Comparison of ENCODE assay signal across 1 cellular context in the genomic region with DNA sequence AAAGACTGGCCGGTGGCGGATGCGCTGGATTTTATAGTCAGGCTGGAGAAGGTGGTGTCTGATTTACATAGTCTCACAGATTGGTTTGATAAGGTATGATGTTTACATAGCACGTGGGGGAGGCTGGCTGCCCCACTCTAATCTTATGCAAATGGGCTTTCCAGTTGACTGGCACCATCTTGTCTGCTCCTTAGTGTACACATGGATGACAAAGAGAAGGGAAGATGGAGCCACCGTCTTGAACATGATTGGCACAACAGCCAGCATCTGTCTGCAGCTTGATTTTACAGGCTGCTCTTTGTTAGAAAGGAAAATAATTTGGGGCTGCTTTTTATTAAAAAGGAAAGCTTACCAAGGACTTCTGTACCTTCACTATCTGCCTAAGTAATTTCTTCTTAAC.
TF ChIP-seq lines count a peak whose summit lies in the region.

No MANE protein-coding gene starts in this region.

TF ChIP-seq in GM23338, 12 proteins besides CTCF, POLR2A, EP300 and RAD21 (continued from another document):
- TF ChIP-seq, protein P1, sequence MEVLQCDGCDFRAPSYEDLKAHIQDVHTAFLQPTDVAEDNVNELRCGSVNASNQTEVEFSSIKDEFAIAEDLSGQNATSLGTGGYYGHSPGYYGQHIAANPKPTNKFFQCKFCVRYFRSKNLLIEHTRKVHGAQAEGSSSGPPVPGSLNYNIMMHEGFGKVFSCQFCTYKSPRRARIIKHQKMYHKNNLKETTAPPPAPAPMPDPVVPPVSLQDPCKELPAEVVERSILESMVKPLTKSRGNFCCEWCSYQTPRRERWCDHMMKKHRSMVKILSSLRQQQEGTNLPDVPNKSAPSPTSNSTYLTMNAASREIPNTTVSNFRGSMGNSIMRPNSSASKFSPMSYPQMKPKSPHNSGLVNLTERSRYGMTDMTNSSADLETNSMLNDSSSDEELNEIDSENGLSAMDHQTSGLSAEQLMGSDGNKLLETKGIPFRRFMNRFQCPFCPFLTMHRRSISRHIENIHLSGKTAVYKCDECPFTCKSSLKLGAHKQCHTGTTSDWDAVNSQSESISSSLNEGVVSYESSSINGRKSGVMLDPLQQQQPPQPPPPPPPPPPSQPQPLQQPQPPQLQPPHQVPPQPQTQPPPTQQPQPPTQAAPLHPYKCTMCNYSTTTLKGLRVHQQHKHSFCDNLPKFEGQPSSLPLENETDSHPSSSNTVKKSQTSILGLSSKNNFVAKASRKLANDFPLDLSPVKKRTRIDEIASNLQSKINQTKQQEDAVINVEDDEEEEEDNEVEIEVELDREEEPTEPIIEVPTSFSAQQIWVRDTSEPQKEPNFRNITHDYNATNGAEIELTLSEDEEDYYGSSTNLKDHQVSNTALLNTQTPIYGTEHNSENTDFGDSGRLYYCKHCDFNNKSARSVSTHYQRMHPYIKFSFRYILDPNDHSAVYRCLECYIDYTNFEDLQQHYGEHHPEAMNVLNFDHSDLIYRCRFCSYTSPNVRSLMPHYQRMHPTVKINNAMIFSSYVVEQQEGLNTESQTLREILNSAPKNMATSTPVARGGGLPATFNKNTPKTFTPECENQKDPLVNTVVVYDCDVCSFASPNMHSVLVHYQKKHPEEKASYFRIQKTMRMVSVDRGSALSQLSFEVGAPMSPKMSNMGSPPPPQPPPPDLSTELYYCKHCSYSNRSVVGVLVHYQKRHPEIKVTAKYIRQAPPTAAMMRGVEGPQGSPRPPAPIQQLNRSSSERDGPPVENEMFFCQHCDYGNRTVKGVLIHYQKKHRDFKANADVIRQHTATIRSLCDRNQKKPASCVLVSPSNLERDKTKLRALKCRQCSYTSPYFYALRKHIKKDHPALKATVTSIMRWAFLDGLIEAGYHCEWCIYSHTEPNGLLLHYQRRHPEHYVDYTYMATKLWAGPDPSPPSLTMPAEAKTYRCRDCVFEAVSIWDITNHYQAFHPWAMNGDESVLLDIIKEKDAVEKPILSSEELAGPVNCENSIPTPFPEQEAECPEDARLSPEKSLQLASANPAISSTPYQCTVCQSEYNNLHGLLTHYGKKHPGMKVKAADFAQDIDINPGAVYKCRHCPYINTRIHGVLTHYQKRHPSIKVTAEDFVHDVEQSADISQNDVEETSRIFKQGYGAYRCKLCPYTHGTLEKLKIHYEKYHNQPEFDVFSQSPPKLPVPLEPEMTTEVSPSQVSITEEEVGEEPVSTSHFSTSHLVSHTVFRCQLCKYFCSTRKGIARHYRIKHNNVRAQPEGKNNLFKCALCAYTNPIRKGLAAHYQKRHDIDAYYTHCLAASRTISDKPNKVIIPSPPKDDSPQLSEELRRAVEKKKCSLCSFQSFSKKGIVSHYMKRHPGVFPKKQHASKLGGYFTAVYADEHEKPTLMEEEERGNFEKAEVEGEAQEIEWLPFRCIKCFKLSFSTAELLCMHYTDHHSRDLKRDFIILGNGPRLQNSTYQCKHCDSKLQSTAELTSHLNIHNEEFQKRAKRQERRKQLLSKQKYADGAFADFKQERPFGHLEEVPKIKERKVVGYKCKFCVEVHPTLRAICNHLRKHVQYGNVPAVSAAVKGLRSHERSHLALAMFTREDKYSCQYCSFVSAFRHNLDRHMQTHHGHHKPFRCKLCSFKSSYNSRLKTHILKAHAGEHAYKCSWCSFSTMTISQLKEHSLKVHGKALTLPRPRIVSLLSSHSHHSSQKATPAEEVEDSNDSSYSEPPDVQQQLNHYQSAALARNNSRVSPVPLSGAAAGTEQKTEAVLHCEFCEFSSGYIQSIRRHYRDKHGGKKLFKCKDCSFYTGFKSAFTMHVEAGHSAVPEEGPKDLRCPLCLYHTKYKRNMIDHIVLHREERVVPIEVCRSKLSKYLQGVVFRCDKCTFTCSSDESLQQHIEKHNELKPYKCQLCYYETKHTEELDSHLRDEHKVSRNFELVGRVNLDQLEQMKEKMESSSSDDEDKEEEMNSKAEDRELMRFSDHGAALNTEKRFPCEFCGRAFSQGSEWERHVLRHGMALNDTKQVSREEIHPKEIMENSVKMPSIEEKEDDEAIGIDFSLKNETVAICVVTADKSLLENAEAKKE (CRISPR knock-in tag; IDR thresholded peaks at IDR 0.05): no peak
- TF ChIP-seq EZH2 (IDR thresholded peaks at IDR 0.05; ENCODE audit: low read depth, unreplicated experiment) (no peak), POLR2AphosphoS5 (IDR thresholded peaks at IDR 0.05; ENCODE audit: low read depth) (no peak), JUNB (IDR thresholded peaks at IDR 0.05; ENCODE audit: unreplicated experiment) (no peak)
- TF ChIP-seq, protein P2, sequence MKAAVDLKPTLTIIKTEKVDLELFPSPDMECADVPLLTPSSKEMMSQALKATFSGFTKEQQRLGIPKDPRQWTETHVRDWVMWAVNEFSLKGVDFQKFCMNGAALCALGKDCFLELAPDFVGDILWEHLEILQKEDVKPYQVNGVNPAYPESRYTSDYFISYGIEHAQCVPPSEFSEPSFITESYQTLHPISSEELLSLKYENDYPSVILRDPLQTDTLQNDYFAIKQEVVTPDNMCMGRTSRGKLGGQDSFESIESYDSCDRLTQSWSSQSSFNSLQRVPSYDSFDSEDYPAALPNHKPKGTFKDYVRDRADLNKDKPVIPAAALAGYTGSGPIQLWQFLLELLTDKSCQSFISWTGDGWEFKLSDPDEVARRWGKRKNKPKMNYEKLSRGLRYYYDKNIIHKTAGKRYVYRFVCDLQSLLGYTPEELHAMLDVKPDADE (IDR thresholded peaks at IDR 0.05): no peak
TF ChIP-seq in GM23338: peak in this region for 0.
